ENCODE assay signal across 11 cellular contexts in the genomic region with DNA sequence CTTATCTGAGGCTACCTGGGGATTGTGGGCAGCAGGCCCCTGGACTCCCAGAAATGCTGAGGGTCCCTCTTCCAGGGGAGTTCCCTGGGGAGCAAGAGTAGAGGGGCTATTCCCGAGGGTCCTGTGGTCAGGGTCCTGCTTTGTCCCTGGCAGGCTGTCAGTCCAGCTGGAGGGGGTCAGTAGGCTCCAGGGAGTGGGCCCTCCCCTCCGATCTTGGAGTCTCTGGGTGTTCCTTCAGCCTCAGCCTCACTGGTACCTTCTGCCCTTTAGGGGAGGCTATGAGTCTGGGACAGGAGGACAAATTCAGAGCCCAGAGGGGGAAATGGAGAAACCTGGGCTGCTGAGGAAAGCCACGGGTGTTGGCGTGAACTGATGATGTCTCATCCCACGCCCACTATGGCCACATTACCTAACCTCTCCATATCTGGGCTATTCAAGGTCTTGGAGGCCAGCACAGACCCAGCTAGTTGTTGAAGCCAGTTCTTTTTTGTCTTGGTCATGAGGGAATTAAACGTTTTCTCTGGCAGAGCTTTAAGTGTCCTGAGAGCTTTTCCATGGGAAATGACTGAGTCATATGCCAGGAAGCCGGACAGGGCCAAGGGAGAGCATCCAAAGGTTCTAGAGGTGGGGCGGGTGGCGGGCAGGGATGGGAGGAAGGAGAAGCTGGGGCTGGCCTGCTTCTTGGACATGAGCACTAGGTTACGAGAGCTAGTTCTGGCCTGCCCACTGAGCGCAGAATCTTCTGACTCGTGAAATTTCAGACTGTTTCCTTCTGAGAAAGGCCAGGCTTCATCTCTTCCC. TPM values are rescaled to one million over a fixed set of nuclear protein-coding genes. Genes with fewer than 3 reads are reported as not detected.
DNase-seq lines count a peak whose midpoint lies in the region; ATAC-seq and TF ChIP-seq lines count a peak whose summit lies in the region.
"Had no signal": no experiment of that assay in that cellular context is flagged by ENCODE, and none has a peak within 500 bp of the region (broad histone marks: within the 10 kb centered on the region; RNA-seq: fewer than 3 reads in every experiment).

No MANE protein-coding gene starts in this region.

- H3K4me3 ChIP-seq in mucosa of descending colon (no peak overlapping the region), uterus (no peak overlapping the region)
- H3K4me3 ChIP-seq: smooth muscle cell had no signal

- H3K4me3 Mint-ChIP-seq in activated naive CD8-positive, alpha-beta T cell = no peak overlapping the region
- no peak overlapping the region for H3K4me3 Mint-ChIP-seq in activated naive CD8-positive, alpha-beta T cell treated with anti-CD3 and anti-CD28 coated beads, Interleukin-2, amount 50 U/mL, for 24 hours
- no peak overlapping the region for H3K4me3 Mint-ChIP-seq in effector memory CD8-positive, alpha-beta T cell

- no peak for TF ChIP-seq POLR2A in uterus (IDR thresholded peaks at IDR 0.05)

- peak overlapping the region; percentile 64 for H3K27ac Mint-ChIP-seq in activated naive CD8-positive, alpha-beta T cell
- H3K27ac Mint-ChIP-seq in activated naive CD8-positive, alpha-beta T cell treated with anti-CD3 and anti-CD28 coated beads, Interleukin-2, amount 50 U/mL, for 24 hours = no peak overlapping the region
- peak overlapping the region; percentile 62 to 82 for H3K27ac Mint-ChIP-seq in effector memory CD8-positive, alpha-beta T cell

- H3K36me3 ChIP-seq in mucosa of descending colon (ENCODE audit: low read depth) (peaks cover 3% of the 10 kb centered on the region), uterus (no peaks in the 10 kb centered on the region)

- peak overlapping the region; percentile 91 to 94 for H3K27ac ChIP-seq in uterus

- H3K27me3 ChIP-seq in uterus = no peaks in the 10 kb centered on the region

- no peak for TF ChIP-seq CTCF in mucosa of descending colon (IDR thresholded peaks at IDR 0.05)
- TF ChIP-seq CTCF in uterus (IDR thresholded peaks at IDR 0.05) = no peak

- peaks cover 9% of the 10 kb centered on the region for H3K4me1 ChIP-seq in mucosa of descending colon (ENCODE audit: low read depth)
- peaks cover 18 to 53% of the 10 kb centered on the region in 2 donors for H3K4me1 ChIP-seq in uterus

- no peak for DNase-seq in activated naive CD8-positive, alpha-beta T cell treated with anti-CD3 and anti-CD28 coated beads, Interleukin-2, amount 50 U/mL, for 24 hours
- no peak for DNase-seq in effector memory CD8-positive, alpha-beta T cell
- DNase-seq in mucosa of descending colon (peak in 2 of 3 donors; percentile 28 to 52), uterus (peak; percentile 88 to 89), DMS53 treated with DMSO at 0.1 percent for 48 hours (lab: John Stamatoyannopoulos, UW; ENCODE audit: unreplicated experiment) (no peak)
- DNase-seq in activated effector memory CD4-positive, alpha-beta T cell treated with anti-CD3 and anti-CD28 coated beads, Interleukin-2, amount 50 U/mL, for 16 hours = no peak
- DNase-seq: activated CD4-positive, alpha-beta T cell treated with anti-CD3 and anti-CD28 coated beads for 1 hour had no signal

- intact Hi-C loops in mucosa of descending colon (cut with DNase I, micrococcal nuclease) = no loop called here
- intact Hi-C loops in uterus (cut with DNase I; ENCODE audit: low total_unique reads) = no loop called here

- no peaks in the 10 kb centered on the region for H3K27me3 Mint-ChIP-seq in activated naive CD8-positive, alpha-beta T cell
- no peaks in the 10 kb centered on the region for H3K27me3 Mint-ChIP-seq in activated naive CD8-positive, alpha-beta T cell treated with anti-CD3 and anti-CD28 coated beads, Interleukin-2, amount 50 U/mL, for 24 hours
- no peaks in the 10 kb centered on the region for H3K27me3 Mint-ChIP-seq in effector memory CD8-positive, alpha-beta T cell

- peaks cover 27% of the 10 kb centered on the region for H3K4me1 Mint-ChIP-seq in activated naive CD8-positive, alpha-beta T cell (ENCODE audit: low read depth)
- H3K4me1 Mint-ChIP-seq in activated naive CD8-positive, alpha-beta T cell treated with anti-CD3 and anti-CD28 coated beads, Interleukin-2, amount 50 U/mL, for 24 hours = peaks cover 22% of the 10 kb centered on the region
- peaks cover 42 to 46% of the 10 kb centered on the region in 2 donors for H3K4me1 Mint-ChIP-seq in effector memory CD8-positive, alpha-beta T cell (ENCODE audit: low read depth in 2 of 2)

- no peaks in the 10 kb centered on the region for H3K36me3 Mint-ChIP-seq in activated naive CD8-positive, alpha-beta T cell
- H3K36me3 Mint-ChIP-seq in activated naive CD8-positive, alpha-beta T cell treated with anti-CD3 and anti-CD28 coated beads, Interleukin-2, amount 50 U/mL, for 24 hours (ENCODE audit: low read depth) = peaks cover 47% of the 10 kb centered on the region
- peaks cover 62% of the 10 kb centered on the region for H3K36me3 Mint-ChIP-seq in effector memory CD8-positive, alpha-beta T cell (ENCODE audit: insufficient read depth)

- H3K9me3 Mint-ChIP-seq in activated naive CD8-positive, alpha-beta T cell (ENCODE audit: low read depth) = no peaks in the 10 kb centered on the region
- no peaks in the 10 kb centered on the region for H3K9me3 Mint-ChIP-seq in activated naive CD8-positive, alpha-beta T cell treated with anti-CD3 and anti-CD28 coated beads, Interleukin-2, amount 50 U/mL, for 24 hours
- H3K9me3 Mint-ChIP-seq in effector memory CD8-positive, alpha-beta T cell = no peaks in the 10 kb centered on the region

- H3K9me3 ChIP-seq in mucosa of descending colon = no peaks in the 10 kb centered on the region
- no peaks in the 10 kb centered on the region for H3K9me3 ChIP-seq in uterus

- no peak for ATAC-seq in activated naive CD8-positive, alpha-beta T cell treated with anti-CD3 and anti-CD28 coated beads, Interleukin-2, amount 50 U/mL, for 24 hours
- no peak for ATAC-seq in effector memory CD8-positive, alpha-beta T cell (replicated peaks)
- ATAC-seq in mucosa of descending colon (peak; percentile 24), GM18858 (IDR thresholded peaks at IDR 0.05; ENCODE audit: unreplicated experiment) (no peak)

RNA-seq across cellular contexts. Expression of a gene that starts 6.2 kb away (rescaled TPM):
- total RNA-seq in mucosa of descending colon = 10 to 100 TPM in 2 of 3 donors, 1 to 10 TPM in 1; 5.8 to 16.8 (median 12.3) TPM
- 10 to 100 TPM; 29.7 to 98.7 (median 46.8) TPM for total RNA-seq in uterus

RNA-seq across cellular contexts. Expression of a gene that starts 12.7 kb away (rescaled TPM):
- total RNA-seq in mucosa of descending colon (not detected), uterus (not detected)
- total RNA-seq: epithelial cell of proximal tubule, smooth muscle cell had no signal

RNA-seq across cellular contexts. Expression of a gene that starts 33.1 kb away (rescaled TPM):
- total RNA-seq in mucosa of descending colon (not detected), uterus (not detected)
- total RNA-seq: epithelial cell of proximal tubule, smooth muscle cell had no signal

RNA-seq across cellular contexts. Expression of a gene that starts 47.5 kb away (rescaled TPM):
- total RNA-seq in mucosa of descending colon (10 to 100 TPM; 15.9 to 68.7 (median 42.9) TPM), uterus (10 to 100 TPM in 2 of 4 donors, 1 to 10 TPM in 2; 3.8 to 46.1 (median 14.1) TPM)

RNA-seq across cellular contexts. Expression of a gene that starts 49.5 kb away (rescaled TPM):
- total RNA-seq in mucosa of descending colon = 10 to 100 TPM; 22.3 to 24.5 (median 22.7) TPM
- total RNA-seq in uterus = 10 to 100 TPM in 2 of 4 donors, 1 to 10 TPM in 2; 7.4 to 39.0 (median 22.2) TPM

Comparison
In these comparisons a context has a peak if more than half of its experiments do, and no peak if none do; other contexts are left out.
1. DNase-seq: peak in mucosa of descending colon (2 of 3) and uterus (2 of 2); none in activated naive CD8-positive, alpha-beta T cell treated with anti-CD3 and anti-CD28 coated beads, Interleukin-2, amount 50 U/mL, for 24 hours (single experiment), effector memory CD8-positive, alpha-beta T cell (0 of 3), DMS53 treated with DMSO at 0.1 percent for 48 hours (single experiment) and activated effector memory CD4-positive, alpha-beta T cell treated with anti-CD3 and anti-CD28 coated beads, Interleukin-2, amount 50 U/mL, for 16 hours (single experiment).